ENCODE assay signal across 16 cellular contexts in genomic region chr18:3773303-3773702, GRCh38.
DNase-seq lines count a peak whose midpoint lies in the region; ATAC-seq, FAIRE-seq and TF ChIP-seq lines count a peak whose summit lies in the region.
"Had no signal": no experiment of that assay in that cellular context is flagged by ENCODE, and none has a peak within 500 bp of the region (broad histone marks: within the 10 kb centered on the region; RNA-seq: fewer than 3 reads in every experiment).

No MANE protein-coding gene starts in this region.

- FAIRE-seq in islet of Langerhans (lab: Jason Lieb, UNC) = peak; percentile 17
- FAIRE-seq: kidney had no signal

- ATAC-seq in HG02938 (IDR thresholded peaks at IDR 0.05; ENCODE audit: unreplicated experiment) (no peak), HG03095 (IDR thresholded peaks at IDR 0.05; ENCODE audit: unreplicated experiment) (no peak)
- ATAC-seq: effector memory CD8-positive, alpha-beta T cell; psoas muscle had no signal

- intact Hi-C loops in A673 (cut with micrococcal nuclease; ENCODE audit: unreplicated experiment) = loop anchor here (5.0 kb wide), 1 partner anchor 294 kb away; no protein-coding TSS in a partner anchor
- intact Hi-C loops in posterior cingulate gyrus (cut with DNase I) = loop anchor here (5.0 to 10.0 kb wide), 2 partner anchors 69 to 294 kb away; no protein-coding TSS in a partner anchor

- DNase-seq in A673 (ENCODE audit: low spot score) = no peak
- no peak for DNase-seq in HFFc6
- DNase-seq in amniotic epithelial cell (ENCODE audit: low read depth) = peak; percentile 64
- no peak for DNase-seq in posterior cingulate gyrus
- no peak for DNase-seq in SJCRH30
- DNase-seq: AML-193; DMS 273 treated with DMSO at 0.1 percent for 48 hours; effector memory CD8-positive, alpha-beta T cell; Kasumi-1; kidney; NCI-H1694 treated with DMSO at 0.1 percent for 48 hours; NK-92 treated with Interleukin-12 subunit alpha and Interleukin-12 subunit beta, amount 100 ng/mL, for 24 hours; psoas muscle had no signal

- POLR2A ChIA-PET in A673 (lab: Charles Lee; ENCODE audit: low non-redundant PET) = interaction anchor here (0.6 kb wide), 1 partner anchor 9 kb away, joined by 3 read pairs; no protein-coding TSS in a partner anchor

- no peak overlapping the region for H3K4me3 Mint-ChIP-seq in HFFc6
- H3K4me3 Mint-ChIP-seq: effector memory CD8-positive, alpha-beta T cell had no signal

- H3K36me3 ChIP-seq in A673 (ENCODE audit: insufficient read depth, low read length, poor library complexity, severe bottlenecking) (peaks cover 31% of the 10 kb centered on the region), SJCRH30 (no peaks in the 10 kb centered on the region)

- no TSS peak for BruUV-seq in A673 (replicated peaks; lab: Mats Ljungman, UMichigan)

- H3K27me3 Mint-ChIP-seq in HFFc6 (ENCODE audit: insufficient read depth) = peaks cover 4% of the 10 kb centered on the region

- H3K36me3 Mint-ChIP-seq in HFFc6 (ENCODE audit: low read depth) = no peaks in the 10 kb centered on the region

- H3K4me3 ChIP-seq in A673 (ENCODE audit: low read depth, low read length, poor library complexity, severe bottlenecking) = no peak overlapping the region
- H3K4me3 ChIP-seq in SJCRH30 = no peak overlapping the region
- H3K4me3 ChIP-seq: psoas muscle had no signal

- peaks cover 35% of the 10 kb centered on the region for H3K4me1 Mint-ChIP-seq in HFFc6 (ENCODE audit: low read depth)

- CTCF ChIA-PET in A673 (lab: Charles Lee) = interaction anchor here (1.6 kb wide), 1 partner anchor 42 kb away, joined by 5 read pairs; no protein-coding TSS in a partner anchor

- H3K27ac ChIP-seq in A673 (ENCODE audit: low read depth, low read length, poor library complexity, severe bottlenecking) (peak overlapping the region; percentile 31), SJCRH30 (no peak overlapping the region)
- H3K27ac ChIP-seq: psoas muscle had no signal

- H3K27me3 ChIP-seq in A673 (replicated peaks; ENCODE audit: insufficient read depth, low read depth, low read length, poor library complexity) (no peaks in the 10 kb centered on the region), SJCRH30 (no peaks in the 10 kb centered on the region)

- no peaks in the 10 kb centered on the region for H3K9me3 ChIP-seq in A673 (ENCODE audit: low read depth, low read length, poor library complexity, severe bottlenecking)
- H3K9me3 ChIP-seq in SJCRH30 (replicated peaks) = no peaks in the 10 kb centered on the region
- H3K9me3 ChIP-seq: psoas muscle had no signal

- H3K4me1 ChIP-seq in A673 (ENCODE audit: insufficient read depth, low read length, poor library complexity, severe bottlenecking) (peaks cover 61% of the 10 kb centered on the region), SJCRH30 (no peaks in the 10 kb centered on the region; the same call in 1 of the 2 replicates)
- H3K4me1 ChIP-seq: psoas muscle had no signal

- H3K27ac Mint-ChIP-seq in HFFc6 = no peak overlapping the region
- H3K27ac Mint-ChIP-seq: effector memory CD8-positive, alpha-beta T cell had no signal

- TF ChIP-seq CTCF in A673 (conservative IDR thresholded peaks at IDR 0.05; ENCODE audit: low read depth, low read length) = no peak
- TF ChIP-seq CTCF in HFFc6 (IDR thresholded peaks at IDR 0.05) = peak; percentile 47; the same call in 1 of the 2 replicates

- H3K9me3 Mint-ChIP-seq in HFFc6 = no peaks in the 10 kb centered on the region
- H3K9me3 Mint-ChIP-seq: effector memory CD8-positive, alpha-beta T cell had no signal
